ENCODE assay signal across 1 cellular context in genomic region chr1:46724991-46725735, GRCh38.
TF ChIP-seq lines count a peak whose summit lies in the region.

No MANE protein-coding gene starts in this region.

TF ChIP-seq in HEK293, 187 proteins besides CTCF, POLR2A, EP300 and RAD21 (continued from another document):
- no peak for TF ChIP-seq ZBTB44 (tag by site-specific recombination; IDR thresholded peaks at IDR 0.05)
- TF ChIP-seq, protein P1, sequence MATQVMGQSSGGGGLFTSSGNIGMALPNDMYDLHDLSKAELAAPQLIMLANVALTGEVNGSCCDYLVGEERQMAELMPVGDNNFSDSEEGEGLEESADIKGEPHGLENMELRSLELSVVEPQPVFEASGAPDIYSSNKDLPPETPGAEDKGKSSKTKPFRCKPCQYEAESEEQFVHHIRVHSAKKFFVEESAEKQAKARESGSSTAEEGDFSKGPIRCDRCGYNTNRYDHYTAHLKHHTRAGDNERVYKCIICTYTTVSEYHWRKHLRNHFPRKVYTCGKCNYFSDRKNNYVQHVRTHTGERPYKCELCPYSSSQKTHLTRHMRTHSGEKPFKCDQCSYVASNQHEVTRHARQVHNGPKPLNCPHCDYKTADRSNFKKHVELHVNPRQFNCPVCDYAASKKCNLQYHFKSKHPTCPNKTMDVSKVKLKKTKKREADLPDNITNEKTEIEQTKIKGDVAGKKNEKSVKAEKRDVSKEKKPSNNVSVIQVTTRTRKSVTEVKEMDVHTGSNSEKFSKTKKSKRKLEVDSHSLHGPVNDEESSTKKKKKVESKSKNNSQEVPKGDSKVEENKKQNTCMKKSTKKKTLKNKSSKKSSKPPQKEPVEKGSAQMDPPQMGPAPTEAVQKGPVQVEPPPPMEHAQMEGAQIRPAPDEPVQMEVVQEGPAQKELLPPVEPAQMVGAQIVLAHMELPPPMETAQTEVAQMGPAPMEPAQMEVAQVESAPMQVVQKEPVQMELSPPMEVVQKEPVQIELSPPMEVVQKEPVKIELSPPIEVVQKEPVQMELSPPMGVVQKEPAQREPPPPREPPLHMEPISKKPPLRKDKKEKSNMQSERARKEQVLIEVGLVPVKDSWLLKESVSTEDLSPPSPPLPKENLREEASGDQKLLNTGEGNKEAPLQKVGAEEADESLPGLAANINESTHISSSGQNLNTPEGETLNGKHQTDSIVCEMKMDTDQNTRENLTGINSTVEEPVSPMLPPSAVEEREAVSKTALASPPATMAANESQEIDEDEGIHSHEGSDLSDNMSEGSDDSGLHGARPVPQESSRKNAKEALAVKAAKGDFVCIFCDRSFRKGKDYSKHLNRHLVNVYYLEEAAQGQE (tag by site-specific recombination; IDR thresholded peaks at IDR 0.05), result no peak
- no peak for TF ChIP-seq HOXC10 (CRISPR knock-in tag; IDR thresholded peaks at IDR 0.05)
- no peak for TF ChIP-seq ZNF530 (tag by site-specific recombination; IDR thresholded peaks at IDR 0.05; ENCODE audit: low read depth)
- TF ChIP-seq MYNN (tag by site-specific recombination; IDR thresholded peaks at IDR 0.05; ENCODE audit: borderline replicate concordance), result no peak
- no peak for TF ChIP-seq ZNF837 (tag by site-specific recombination; IDR thresholded peaks at IDR 0.05)
- TF ChIP-seq, protein P2, sequence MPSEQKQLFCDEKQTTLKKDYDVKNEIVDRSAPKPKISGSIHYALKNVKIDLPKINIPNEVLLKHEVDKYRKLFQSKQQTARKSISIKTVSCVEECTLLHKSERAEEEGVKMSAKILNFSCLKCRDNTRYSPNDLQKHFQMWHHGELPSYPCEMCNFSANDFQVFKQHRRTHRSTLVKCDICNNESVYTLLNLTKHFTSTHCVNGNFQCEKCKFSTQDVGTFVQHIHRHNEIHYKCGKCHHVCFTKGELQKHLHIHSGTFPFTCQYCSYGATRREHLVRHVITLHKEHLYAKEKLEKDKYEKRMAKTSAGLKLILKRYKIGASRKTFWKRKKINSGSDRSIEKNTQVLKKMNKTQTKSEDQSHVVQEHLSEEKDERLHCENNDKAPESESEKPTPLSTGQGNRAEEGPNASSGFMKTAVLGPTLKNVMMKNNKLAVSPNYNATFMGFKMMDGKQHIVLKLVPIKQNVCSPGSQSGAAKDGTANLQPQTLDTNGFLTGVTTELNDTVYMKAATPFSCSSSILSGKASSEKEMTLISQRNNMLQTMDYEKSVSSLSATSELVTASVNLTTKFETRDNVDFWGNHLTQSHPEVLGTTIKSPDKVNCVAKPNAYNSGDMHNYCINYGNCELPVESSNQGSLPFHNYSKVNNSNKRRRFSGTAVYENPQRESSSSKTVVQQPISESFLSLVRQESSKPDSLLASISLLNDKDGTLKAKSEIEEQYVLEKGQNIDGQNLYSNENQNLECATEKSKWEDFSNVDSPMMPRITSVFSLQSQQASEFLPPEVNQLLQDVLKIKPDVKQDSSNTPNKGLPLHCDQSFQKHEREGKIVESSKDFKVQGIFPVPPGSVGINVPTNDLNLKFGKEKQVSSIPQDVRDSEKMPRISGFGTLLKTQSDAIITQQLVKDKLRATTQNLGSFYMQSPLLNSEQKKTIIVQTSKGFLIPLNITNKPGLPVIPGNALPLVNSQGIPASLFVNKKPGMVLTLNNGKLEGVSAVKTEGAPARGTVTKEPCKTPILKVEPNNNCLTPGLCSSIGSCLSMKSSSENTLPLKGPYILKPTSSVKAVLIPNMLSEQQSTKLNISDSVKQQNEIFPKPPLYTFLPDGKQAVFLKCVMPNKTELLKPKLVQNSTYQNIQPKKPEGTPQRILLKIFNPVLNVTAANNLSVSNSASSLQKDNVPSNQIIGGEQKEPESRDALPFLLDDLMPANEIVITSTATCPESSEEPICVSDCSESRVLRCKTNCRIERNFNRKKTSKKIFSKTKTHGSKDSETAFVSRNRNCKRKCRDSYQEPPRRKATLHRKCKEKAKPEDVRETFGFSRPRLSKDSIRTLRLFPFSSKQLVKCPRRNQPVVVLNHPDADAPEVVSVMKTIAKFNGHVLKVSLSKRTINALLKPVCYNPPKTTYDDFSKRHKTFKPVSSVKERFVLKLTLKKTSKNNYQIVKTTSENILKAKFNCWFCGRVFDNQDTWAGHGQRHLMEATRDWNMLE (tag by site-specific recombination; conservative IDR thresholded peaks at IDR 0.05; ENCODE audit: low read depth), result no peak
- no peak for TF ChIP-seq SP2 (tag by site-specific recombination; IDR thresholded peaks at IDR 0.05)
- no peak for TF ChIP-seq ZNF140 (tag by site-specific recombination; IDR thresholded peaks at IDR 0.05)
- TF ChIP-seq ZNF398 (tag by site-specific recombination; IDR thresholded peaks at IDR 0.05), result no peak
- TF ChIP-seq ZNF48 (tag by site-specific recombination; IDR thresholded peaks at IDR 0.05), result no peak
- no peak for TF ChIP-seq ZNF449 (tag by site-specific recombination; IDR thresholded peaks at IDR 0.05)
- TF ChIP-seq PRDM6 (tag by site-specific recombination; IDR thresholded peaks at IDR 0.05), result no peak
- no peak for TF ChIP-seq ZNF341 (tag by site-specific recombination; IDR thresholded peaks at IDR 0.05; ENCODE audit: low read depth)
- TF ChIP-seq ZNF324 (tag by site-specific recombination; IDR thresholded peaks at IDR 0.05), result no peak
- 0 out of 2 replicates have a peak, but pooled peaks have one; percentile 14 for TF ChIP-seq ZSCAN30 (tag by site-specific recombination; IDR thresholded peaks at IDR 0.05)
- no peak for TF ChIP-seq ZNF211 (tag by site-specific recombination; IDR thresholded peaks at IDR 0.05; ENCODE audit: low read depth)
- no peak for TF ChIP-seq PATZ1 (tag by site-specific recombination; IDR thresholded peaks at IDR 0.05)
- no peak for TF ChIP-seq ZBTB7A (tag by site-specific recombination; IDR thresholded peaks at IDR 0.05; ENCODE audit: low read depth)
